ENCODE assay signal across 8 cellular contexts in the genomic region with DNA sequence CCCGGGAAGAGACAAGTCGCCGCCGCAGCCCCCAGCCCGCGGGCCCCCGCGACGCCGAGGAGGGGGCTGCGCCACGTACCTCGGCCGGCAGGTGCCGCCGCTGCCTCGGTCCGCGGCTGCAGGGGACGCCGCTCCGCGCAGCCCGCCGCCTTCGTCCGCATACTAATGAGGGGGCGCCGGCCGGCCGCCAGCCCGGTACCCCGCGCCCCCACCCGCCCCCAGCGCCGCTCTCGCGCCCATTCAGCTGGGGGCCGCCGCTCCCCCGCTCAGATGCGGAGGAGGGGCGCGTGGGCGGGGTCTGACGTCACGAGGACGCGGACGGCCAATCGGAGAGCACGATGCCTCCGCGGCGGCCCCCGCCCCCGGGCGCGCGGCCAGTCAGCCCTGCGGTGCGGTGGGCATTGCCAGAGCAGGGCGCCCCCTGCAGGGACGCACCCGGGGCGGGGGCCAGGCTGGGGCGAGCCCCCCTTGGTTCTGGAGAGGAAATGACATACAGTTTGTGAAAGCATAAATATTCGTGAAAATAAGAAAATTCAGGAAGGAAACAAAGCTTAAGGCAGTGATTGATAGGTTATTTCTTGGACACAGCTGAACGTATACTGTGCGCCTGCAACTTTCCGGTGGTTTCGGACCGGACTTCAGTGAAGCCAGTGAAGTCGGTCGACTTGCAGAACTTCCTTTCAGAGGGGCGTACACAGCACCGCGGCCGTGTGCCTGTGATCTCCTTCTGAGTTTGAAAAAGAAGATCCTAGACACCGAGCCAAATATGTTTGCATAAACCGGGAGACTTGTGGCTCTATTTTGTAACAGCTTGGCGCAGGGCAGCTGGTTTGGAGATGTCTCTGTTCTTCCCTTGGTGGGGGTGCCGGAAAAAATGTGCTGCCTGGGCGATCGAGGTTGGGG. TPM values are rescaled to one million over a fixed set of nuclear protein-coding genes. Genes with fewer than 3 reads are reported as not detected.
DNase-seq lines count a peak whose midpoint lies in the region; ATAC-seq and TF ChIP-seq lines count a peak whose summit lies in the region.

A gene (minus strand): TSS at position 246 of the 903 bp plus-strand sequence. CDS start 85 bp downstream, at position 161.

- H3K4me3 ChIP-seq in ACC112 (ENCODE audit: low read depth, low read length), result peak within 1 kb of the TSS; percentile 90
- H3K4me3 ChIP-seq in cardiac fibroblast (replicated peaks in 1 of 2; ENCODE audit: low read depth in 2 of 2, low read length in 2 of 2), result peak within 1 kb of the TSS; percentile 59 to 75

- peak within 1 kb of the TSS; percentile 96 for H3K27ac Mint-ChIP-seq in activated B cell treated with CpG ODN at 0.5 μM for 24 hours

- peaks cover 24% of the 10 kb centered on the region for H3K36me3 Mint-ChIP-seq in activated B cell treated with CpG ODN at 0.5 μM for 24 hours (ENCODE audit: low read depth)

- TF ChIP-seq CTCF in activated B cell treated with CpG ODN at 0.5 μM for 24 hours (IDR thresholded peaks at IDR 0.05) (peak; percentile 34), cardiac fibroblast (IDR thresholded peaks at IDR 0.05; ENCODE audit: low read depth, low read length) (peak; percentile 41)

- peak; percentile 79 for ATAC-seq in GM18858 (IDR thresholded peaks at IDR 0.05; ENCODE audit: unreplicated experiment)
- peak; percentile 88 for ATAC-seq in HG03095 (IDR thresholded peaks at IDR 0.05; ENCODE audit: unreplicated experiment)
- peak; percentile 87 for ATAC-seq in activated B cell treated with CpG ODN at 0.5 μM for 24 hours (ENCODE audit: low read depth)

- CTCF ChIA-PET in activated B cell treated with CpG ODN at 0.5 μM for 24 hours (lab: Charles Lee), result interaction anchor here (0.7 to 11.2 kb wide), 20 partner anchors 11 to 217 kb away, joined by 3 to 206 read pairs (median 5); a partner anchor contains a TSS

- H3K4me3 Mint-ChIP-seq in activated B cell treated with CpG ODN at 0.5 μM for 24 hours, result peak within 1 kb of the TSS; percentile 97

- no peaks in the 10 kb centered on the region for H3K27me3 Mint-ChIP-seq in activated B cell treated with CpG ODN at 0.5 μM for 24 hours

- POLR2A ChIA-PET in activated B cell treated with CpG ODN at 0.5 μM for 24 hours (lab: Charles Lee), result interaction anchor here (0.8 to 5.8 kb wide), 19 partner anchors 10 to 451 kb away, joined by 3 to 77 read pairs (median 10); a partner anchor contains a TSS

- peaks cover 75% of the 10 kb centered on the region for H3K4me1 Mint-ChIP-seq in activated B cell treated with CpG ODN at 0.5 μM for 24 hours

- H2AFZ ChIP-seq in ACC112 (ENCODE audit: low read length, unreplicated experiment), result peak within 1 kb of the TSS; percentile 90

- no peaks in the 10 kb centered on the region for H3K79me2 ChIP-seq in ACC112 (ENCODE audit: control insufficient read depth, insufficient read depth, low read length, unreplicated experiment)

- no peaks in the 10 kb centered on the region for H3K9me3 Mint-ChIP-seq in activated B cell treated with CpG ODN at 0.5 μM for 24 hours

- peaks cover 35% of the 10 kb centered on the region for H3K4me1 ChIP-seq in ACC112 (ENCODE audit: control insufficient read depth, insufficient read depth, low read length, unreplicated experiment)

- H3K27me3 ChIP-seq in ACC112 (ENCODE audit: insufficient read depth, low read length), result no peaks in the 10 kb centered on the region

- peak within 1 kb of the TSS; percentile 36; the same call in 1 of the 2 replicates for H3K27ac ChIP-seq in ACC112 (ENCODE audit: low read depth, low read length)

- peak; percentile 80 for DNase-seq in NCI-H2227 treated with DMSO at 0.1 percent for 48 hours (lab: John Stamatoyannopoulos, UW)
- DNase-seq in activated B cell treated with CpG ODN at 0.5 μM for 24 hours, result peak; percentile 97
- peak; percentile 75 to 88 for DNase-seq in cardiac fibroblast (ENCODE audit: low read depth in 2 of 2)
- peak; percentile 86 for DNase-seq in iris pigment epithelial cell (ENCODE audit: low read depth)
- DNase-seq in stimulated activated CD4-positive, alpha-beta T cell treated with anti-CD3 and anti-CD28 coated beads, Interleukin-12 subunit alpha, Interleukin-12 subunit beta, amount 100 ng/mL, for 48 hours (ENCODE audit: low read depth in 2 of 3, low spot score in 1 of 3), result peak; percentile 72 to 83 (median 82)

- H3K36me3 ChIP-seq in ACC112 (ENCODE audit: insufficient read depth, low read length), result no peaks in the 10 kb centered on the region

- intact Hi-C loops in activated B cell treated with CpG ODN at 0.5 μM for 24 hours (cut with micrococcal nuclease), result loop anchor here (1.0 to 5.0 kb wide), 8 partner anchors 62 to 467 kb away; a partner anchor contains a TSS

RNA-seq across cellular contexts. Expression of the gene that starts here (rescaled TPM):
- 56.4 and 70.7 TPM in 2 replicates for total RNA-seq in activated B cell treated with CpG ODN at 0.5 μM for 24 hours

Comparison
In these comparisons a context has a peak if more than half of its experiments do, and no peak if none do; other contexts are left out.
1. Peak in every context shown above with its lines: DNase-seq, ATAC-seq, H3K4me3 ChIP-seq and H3K27ac ChIP-seq.